Comparison of ENCODE assay signal across 22 cellular contexts in genomic region chr3:106114848-106115247, GRCh38.
DNase-seq lines count a peak whose midpoint lies in the region; ATAC-seq and TF ChIP-seq lines count a peak whose summit lies in the region.
"Had no signal": no experiment of that assay in that cellular context is flagged by ENCODE, and none has a peak within 500 bp of the region (broad histone marks: within the 10 kb centered on the region; RNA-seq: fewer than 3 reads in every experiment).

No MANE protein-coding gene starts in this region.

- peaks cover 4% of the 10 kb centered on the region for H3K9me3 Mint-ChIP-seq in activated naive CD8-positive, alpha-beta T cell treated with anti-CD3 and anti-CD28 coated beads, Interleukin-2, amount 50 U/mL, for 24 hours
- H3K9me3 Mint-ChIP-seq: activated CD8-positive, alpha-beta T cell treated with anti-CD3 and anti-CD28 coated beads for 36 hours; activated T-cell treated with anti-CD3 and anti-CD28 coated beads, Interleukin-2, amount 50 U/mL, for 4 hours had no signal

- no peak overlapping the region for H3K27ac Mint-ChIP-seq in activated naive CD8-positive, alpha-beta T cell treated with anti-CD3 and anti-CD28 coated beads, Interleukin-2, amount 50 U/mL, for 24 hours
- H3K27ac Mint-ChIP-seq: activated CD8-positive, alpha-beta T cell treated with anti-CD3 and anti-CD28 coated beads for 36 hours; activated naive CD8-positive, alpha-beta T cell had no signal

- TF ChIP-seq CTCF in fibroblast of villous mesenchyme (IDR thresholded peaks at IDR 0.05; ENCODE audit: insufficient read depth, low read depth, low read length) (no peak), coronary artery (IDR thresholded peaks at IDR 0.05) (no peak)

- H3K4me3 ChIP-seq in fibroblast of villous mesenchyme (ENCODE audit: low read depth, low read length): no peak overlapping the region
- H3K4me3 ChIP-seq in coronary artery: no peak overlapping the region
- H3K4me3 ChIP-seq: MG63, ovary, sigmoid colon, vagina had no signal

- H3K4me1 Mint-ChIP-seq in activated naive CD8-positive, alpha-beta T cell treated with anti-CD3 and anti-CD28 coated beads, Interleukin-2, amount 50 U/mL, for 24 hours: peaks cover 22% of the 10 kb centered on the region

- DNase-seq in AG20443 (ENCODE audit: low spot score) (peak; percentile 14), OCI-M1 (lab: John Stamatoyannopoulos, UW) (peak; percentile 76), astrocyte of the hippocampus (ENCODE audit: low read depth, low spot score) (peak; percentile 4), fibroblast of villous mesenchyme (ENCODE audit: low read depth) (peak; percentile 83), NCI-H510A treated with DMSO at 0.1 percent for 48 hours (lab: John Stamatoyannopoulos, UW) (no peak), coronary artery (ENCODE audit: low spot score) (no peak)
- no peak for DNase-seq in activated naive CD8-positive, alpha-beta T cell treated with anti-CD3 and anti-CD28 coated beads, Interleukin-2, amount 50 U/mL, for 24 hours
- DNase-seq: activated CD8-positive, alpha-beta T cell treated with anti-CD3 and anti-CD28 coated beads for 36 hours; activated T-cell treated with anti-CD3 and anti-CD28 coated beads, Interleukin-2, amount 50 U/mL, for 4 hours; central memory CD4-positive, alpha-beta T cell; effector memory CD4-positive, alpha-beta T cell; left ventricle myocardium superior; MG63; NCI-H187 treated with DMSO at 0.1 percent for 48 hours; NCI-H526; ovary; sigmoid colon; SW 1271 had no signal

- ATAC-seq in HG03280 (IDR thresholded peaks at IDR 0.05; ENCODE audit: unreplicated experiment): no peak
- no peak for ATAC-seq in activated naive CD8-positive, alpha-beta T cell treated with anti-CD3 and anti-CD28 coated beads, Interleukin-2, amount 50 U/mL, for 24 hours
- ATAC-seq: activated CD8-positive, alpha-beta T cell treated with anti-CD3 and anti-CD28 coated beads for 36 hours; activated T-cell treated with anti-CD3 and anti-CD28 coated beads, Interleukin-2, amount 50 U/mL, for 4 hours; left ventricle myocardium superior; Panc1 had no signal

- no peak overlapping the region for H3K4me3 Mint-ChIP-seq in activated naive CD8-positive, alpha-beta T cell treated with anti-CD3 and anti-CD28 coated beads, Interleukin-2, amount 50 U/mL, for 24 hours
- H3K4me3 Mint-ChIP-seq: activated CD8-positive, alpha-beta T cell treated with anti-CD3 and anti-CD28 coated beads for 36 hours; activated naive CD8-positive, alpha-beta T cell; activated T-cell treated with anti-CD3 and anti-CD28 coated beads, Interleukin-2, amount 50 U/mL, for 4 hours had no signal

- H3K36me3 Mint-ChIP-seq in activated naive CD8-positive, alpha-beta T cell treated with anti-CD3 and anti-CD28 coated beads, Interleukin-2, amount 50 U/mL, for 24 hours (ENCODE audit: low read depth): peaks cover 7% of the 10 kb centered on the region
- H3K36me3 Mint-ChIP-seq: activated naive CD8-positive, alpha-beta T cell had no signal

- H3K27me3 Mint-ChIP-seq in activated naive CD8-positive, alpha-beta T cell treated with anti-CD3 and anti-CD28 coated beads, Interleukin-2, amount 50 U/mL, for 24 hours: peaks cover 2% of the 10 kb centered on the region
- H3K27me3 Mint-ChIP-seq: activated CD8-positive, alpha-beta T cell treated with anti-CD3 and anti-CD28 coated beads for 36 hours; activated naive CD8-positive, alpha-beta T cell had no signal

- H3K27ac ChIP-seq in coronary artery: no peak overlapping the region
- H3K27ac ChIP-seq: ovary, sigmoid colon, vagina had no signal

Comparison
In these comparisons a context has a peak if more than half of its experiments do, and no peak if none do; other contexts are left out.
1. DNase-seq: peak in AG20443 (single experiment), OCI-M1 (single experiment), astrocyte of the hippocampus (single experiment) and fibroblast of villous mesenchyme (single experiment); none in NCI-H510A treated with DMSO at 0.1 percent for 48 hours (single experiment), coronary artery (single experiment) and activated naive CD8-positive, alpha-beta T cell treated with anti-CD3 and anti-CD28 coated beads, Interleukin-2, amount 50 U/mL, for 24 hours (single experiment).